ENCODE assay signal across 8 cellular contexts in genomic region chr7:74206589-74207120, GRCh38. TPM values are rescaled to one million over a fixed set of nuclear protein-coding genes. Genes with fewer than 3 reads are reported as not detected.
DNase-seq lines count a peak whose midpoint lies in the region; ATAC-seq and TF ChIP-seq lines count a peak whose summit lies in the region.

No MANE protein-coding gene starts in this region.

- 21 to 75% methylated on average over 2 to 4 of the region's 23 CpGs for WGBS in gastroesophageal sphincter (ENCODE audit: low coverage in 1 of 2), 2 donors
- 21% methylated on average over 10 of the region's 23 CpGs for WGBS in suprapubic skin

- TF ChIP-seq POLR2A in gastroesophageal sphincter (IDR thresholded peaks at IDR 0.05): no peak
- TF ChIP-seq POLR2A in suprapubic skin (IDR thresholded peaks at IDR 0.05): no peak

- peaks cover 8% of the 10 kb centered on the region for H3K4me1 Mint-ChIP-seq in osteocyte (ENCODE audit: unreplicated experiment)

- H3K27ac Mint-ChIP-seq in osteocyte (ENCODE audit: unreplicated experiment): no peak overlapping the region

- no peak overlapping the region for H3K4me3 Mint-ChIP-seq in osteocyte (ENCODE audit: unreplicated experiment)

- TF ChIP-seq CTCF in GM12864 (IDR thresholded peaks at IDR 0.05; ENCODE audit: low read depth, low read length, missing control alignments) (peak; percentile 95), gastroesophageal sphincter (IDR thresholded peaks at IDR 0.05) (peak in 3 of 4 experiments; percentile 95 to 99 (median 96)), osteocyte (IDR thresholded peaks at IDR 0.05) (peak; percentile 97), suprapubic skin (IDR thresholded peaks at IDR 0.05) (peak; percentile 89 to 97)

- no peak overlapping the region for H3K27ac ChIP-seq in SK-N-MC
- H3K27ac ChIP-seq in gastroesophageal sphincter: peak overlapping the region in 1 of 4 donors; percentile 16
- H3K27ac ChIP-seq in suprapubic skin: no peak overlapping the region

- H3K9me3 Mint-ChIP-seq in osteocyte (ENCODE audit: unreplicated experiment): no peaks in the 10 kb centered on the region

- H3K4me1 ChIP-seq in gastroesophageal sphincter: peaks cover 0 to 26% (median 0%) of the 10 kb centered on the region in 3 donors
- H3K4me1 ChIP-seq in suprapubic skin: peaks cover 21% of the 10 kb centered on the region

- H3K9me3 ChIP-seq in SK-N-MC (ENCODE audit: low read depth, low read length) (no peaks in the 10 kb centered on the region), gastroesophageal sphincter (no peaks in the 10 kb centered on the region), suprapubic skin (no peaks in the 10 kb centered on the region)

- DNase-seq in GM12864 (ENCODE audit: low read depth): no peak
- peak; percentile 68 for DNase-seq in LHCN-M2 (ENCODE audit: low read depth)
- DNase-seq in SK-N-MC (ENCODE audit: low read depth, low spot score): no peak
- DNase-seq in activated naive CD4-positive, alpha-beta T cell (lab: John Stamatoyannopoulos, UW): peak; percentile 61 to 79 (median 70)
- DNase-seq in osteocyte (ENCODE audit: extremely low spot score, unreplicated experiment): peak; percentile 95
- DNase-seq in suprapubic skin (ENCODE audit: low spot score in 2 of 2): peak; percentile 91 to 92

- no peak for TF ChIP-seq EP300 in gastroesophageal sphincter (IDR thresholded peaks at IDR 0.05)
- no peak for TF ChIP-seq EP300 in suprapubic skin (IDR thresholded peaks at IDR 0.05)

- no peaks in the 10 kb centered on the region for H3K36me3 Mint-ChIP-seq in osteocyte (ENCODE audit: unreplicated experiment)

- H3K9ac ChIP-seq in SK-N-MC (ENCODE audit: insufficient read length): no peak overlapping the region

- H3K4me3 ChIP-seq in GM12864 (ENCODE audit: low read depth, low read length) (peak overlapping the region; percentile 10; the same call in 1 of the 2 replicates), SK-N-MC (peak overlapping the region; percentile 63), gastroesophageal sphincter (peak overlapping the region in 1 of 2 donors; percentile 41), suprapubic skin (peak overlapping the region; percentile 30)

- H3K27me3 Mint-ChIP-seq in osteocyte (ENCODE audit: unreplicated experiment): no peaks in the 10 kb centered on the region

- peak; percentile 79 for ATAC-seq in gastroesophageal sphincter
- ATAC-seq in GM21423 (IDR thresholded peaks at IDR 0.05; ENCODE audit: unreplicated experiment): no peak

- no peaks in the 10 kb centered on the region for H3K36me3 ChIP-seq in SK-N-MC (ENCODE audit: insufficient read depth, low read length)
- H3K36me3 ChIP-seq in gastroesophageal sphincter: no peaks in the 10 kb centered on the region
- no peaks in the 10 kb centered on the region for H3K36me3 ChIP-seq in suprapubic skin

- H3K27me3 ChIP-seq in gastroesophageal sphincter: no peaks in the 10 kb centered on the region
- H3K27me3 ChIP-seq in suprapubic skin: no peaks in the 10 kb centered on the region

RNA-seq across cellular contexts. Expression of gene LAT2, which starts 3.2 kb away (rescaled TPM):
- 0.23 and 3.6 TPM in 2 replicates for total RNA-seq in LHCN-M2 (2014; rRNA removed)
- 0.72 TPM for polyA plus RNA-seq in LHCN-M2 (2012)
- 1 to 10 TPM; 2.8 to 8.2 (median 4.8) TPM for total RNA-seq in gastroesophageal sphincter
- total RNA-seq in osteocyte: 0.52 and 0.67 TPM in 2 replicates
- total RNA-seq in suprapubic skin: 1 to 10 TPM in 3 of 4 donors, under 1 TPM in 1; 0.57 to 4.3 (median 1.6) TPM

RNA-seq across cellular contexts. Expression of gene EIF4H, which starts 32.5 kb away (rescaled TPM):
- total RNA-seq in LHCN-M2 (2014; rRNA removed) (433 and 448 TPM in 2 replicates), gastroesophageal sphincter (100 to 1,000 TPM; 291 to 344 (median 322) TPM), osteocyte (205 and 208 TPM in 2 replicates), suprapubic skin (100 to 1,000 TPM; 201 to 289 (median 243) TPM)
- 362 TPM for polyA plus RNA-seq in LHCN-M2 (2012)

RNA-seq across cellular contexts. Expression of gene RFC2, which starts 47.5 kb away (rescaled TPM):
- total RNA-seq in LHCN-M2 (2014; rRNA removed): 85.3 and 99.9 TPM in 2 replicates
- 55.3 TPM for polyA plus RNA-seq in LHCN-M2 (2012)
- total RNA-seq in gastroesophageal sphincter: 10 to 100 TPM; 11.3 to 12.2 (median 11.3) TPM
- 13.5 and 13.8 TPM in 2 replicates for total RNA-seq in osteocyte
- total RNA-seq in suprapubic skin: 10 to 100 TPM; 15.0 to 17.2 (median 16.4) TPM

Comparison
In these comparisons a context has a peak if more than half of its experiments do, and no peak if none do; other contexts are left out.
1. DNase-seq: peak in LHCN-M2 (single experiment), activated naive CD4-positive, alpha-beta T cell (4 of 4), osteocyte (single experiment) and suprapubic skin (2 of 2); none in GM12864 (single experiment) and SK-N-MC (single experiment).
2. Peak in every context shown above with its lines, with median percentiles within 50 percentile points of each other: CTCF ChIP-seq.